Comparison of ENCODE assay signal across 22 cellular contexts in genomic region chr1:53834776-53835175, GRCh38. TPM values are rescaled to one million over a fixed set of nuclear protein-coding genes. Genes with fewer than 3 reads are reported as not detected.
"Had no signal": no experiment of that assay in that cellular context is flagged by ENCODE, and none has a peak within 500 bp of the region (broad histone marks: within the 10 kb centered on the region; RNA-seq: fewer than 3 reads in every experiment).

No MANE protein-coding gene starts in this region.

- H3K4me3 ChIP-seq: heart right ventricle, ovary, prostate gland, spleen, testis, vagina had no signal

- H3K4me1 ChIP-seq: prostate gland, testis had no signal

- H3K27me3 ChIP-seq: heart right ventricle, neutrophil, ovary, spleen, testis, vagina had no signal

- H3K27ac ChIP-seq: epithelial cell of prostate, heart right ventricle, neutrophil, ovary, prostate gland, spleen, testis, vagina had no signal

- H3K36me3 ChIP-seq: neutrophil, ovary, prostate gland, vagina had no signal

- H3K9me3 ChIP-seq: heart right ventricle, neutrophil, ovary, prostate gland, spleen, testis, vagina had no signal

- ATAC-seq: activated CD8-positive, alpha-beta T cell treated with anti-CD3 and anti-CD28 coated beads, Interleukin-2, amount 10 ng/mL, durations not matched to agents 7 days and 5 days; activated naive CD8-positive, alpha-beta T cell treated with anti-CD3 and anti-CD28 coated beads, Interleukin-2, amount 50 U/mL, for 24 hours; heart right ventricle; left cardiac atrium; natural killer cell treated with Interleukin-12 subunit alpha and Interleukin-12 subunit beta and Interleukin-15 and Interleukin-18, amount 100 ng/mL, for 72 hours had no signal

- DNase-seq: activated CD4-positive, alpha-beta T cell treated with anti-CD3 and anti-CD28 coated beads, Interleukin-2, amount 10 ng/mL, durations not matched to agents 7 days and 5 days; activated CD8-positive, alpha-beta T cell treated with anti-CD3 and anti-CD28 coated beads, Interleukin-2, amount 10 ng/mL, durations not matched to agents 7 days and 5 days; activated gamma-delta T cell; activated naive CD4-positive, alpha-beta T cell treated with anti-CD3 and anti-CD28 coated beads, Interleukin-2, amount 50 U/mL, for 16 hours; activated naive CD8-positive, alpha-beta T cell treated with anti-CD3 and anti-CD28 coated beads, Interleukin-2, amount 50 U/mL, for 24 hours; cortex of kidney; heart right ventricle; islet precursor cell; left cardiac atrium; ovary; spleen; stimulated activated CD4-positive, alpha-beta T cell treated with anti-CD3 and anti-CD28 coated beads, Interleukin-4, amount 100 ng/mL, for 1 hour; stimulated activated naive CD4-positive, alpha-beta T cell; testis had no signal

RNA-seq across cellular contexts. Expression of gene DIO1, which starts 59.2 kb away (rescaled TPM):
- total RNA-seq: activated CD4-positive, alpha-beta T cell treated with anti-CD3 and anti-CD28 coated beads, Interleukin-2, amount 10 ng/mL, durations not matched to agents 7 days and 5 days; activated CD8-positive, alpha-beta T cell treated with anti-CD3 and anti-CD28 coated beads, Interleukin-2, amount 10 ng/mL, durations not matched to agents 7 days and 5 days; activated T-helper 1 cell treated with anti-CD3 and anti-CD28 coated beads, Interleukin-12 subunit alpha, Interleukin-12 subunit beta, Interleukin-2, Interleukin-4 antibody, amounts not matched to agents 30 ng/mL and 10 ng/mL and 1 ng/mL, durations not matched to agents 14 hours and 24 hours and 36 hours; cerebellum; fibroblast of villous mesenchyme; heart right ventricle; left cardiac atrium; natural killer cell treated with Interleukin-12 subunit alpha and Interleukin-12 subunit beta and Interleukin-15 and Interleukin-18, amount 100 ng/mL, for 72 hours; vagina had no signal
- polyA plus RNA-seq: heart right ventricle, ovary had no signal
